10 cellular contexts compared by ENCODE assay signal in genomic region chr17:50130778-50131317, GRCh38. TPM values are rescaled to one million over a fixed set of nuclear protein-coding genes. Genes with fewer than 3 reads are reported as not detected.
A peak's percentile ranks its signal among the peaks of the same experiment; 100 is the strongest.
DNase-seq lines count a peak whose midpoint lies in the region; ATAC-seq lines count a peak whose summit lies in the region.
"Had no signal": no experiment of that assay in that cellular context is flagged by ENCODE, and none has a peak within 500 bp of the region (broad histone marks: within the 10 kb centered on the region; RNA-seq: fewer than 3 reads in every experiment).

No MANE protein-coding gene starts in this region.

- peak overlapping the region; percentile 42 for H3K4me3 Mint-ChIP-seq in activated naive CD4-positive, alpha-beta T cell treated with anti-CD3 and anti-CD28 coated beads, Interleukin-2, amount 10 ng/mL, durations not matched to agents 7 days and 5 days
- H3K4me3 Mint-ChIP-seq in T-helper 2 cell treated with Interferon-gamma antibody and Interleukin-4, amounts not matched to agents 5 μg/mL and 100 μg/mL, for 36 hours, result peak overlapping the region; percentile 48
- peak overlapping the region; percentile 44 for H3K4me3 Mint-ChIP-seq in stimulated activated naive CD8-positive, alpha-beta T cell treated with anti-CD3 and anti-CD28 coated beads, Interleukin-15, Interleukin-2, amounts not matched to agents 100 ng/mL and 50 ng/mL, for 24 hours

- peak overlapping the region; percentile 42 for H3K4me3 ChIP-seq in iPS-15b (ENCODE audit: low read depth, low read length)

- H3K4me1 ChIP-seq in iPS-15b (ENCODE audit: control insufficient read depth, insufficient read depth, low read length), result peaks cover 29% of the 10 kb centered on the region

- CTCF ChIA-PET in activated naive CD4-positive, alpha-beta T cell treated with anti-CD3 and anti-CD28 coated beads, Interleukin-2, amount 10 ng/mL, durations not matched to agents 7 days and 5 days (lab: Charles Lee), result interaction anchor here (1.1 to 3.5 kb wide), 5 partner anchors 11 to 37 kb away, joined by 3 to 10 read pairs (median 5); no protein-coding TSS in a partner anchor

- peaks cover 58% of the 10 kb centered on the region for H3K27me3 Mint-ChIP-seq in activated naive CD4-positive, alpha-beta T cell treated with anti-CD3 and anti-CD28 coated beads, Interleukin-2, amount 10 ng/mL, durations not matched to agents 7 days and 5 days
- H3K27me3 Mint-ChIP-seq in T-helper 2 cell treated with Interferon-gamma antibody and Interleukin-4, amounts not matched to agents 5 μg/mL and 100 μg/mL, for 36 hours (ENCODE audit: low read depth), result peaks cover 31% of the 10 kb centered on the region
- peaks cover 13% of the 10 kb centered on the region for H3K27me3 Mint-ChIP-seq in stimulated activated naive CD8-positive, alpha-beta T cell treated with anti-CD3 and anti-CD28 coated beads, Interleukin-15, Interleukin-2, amounts not matched to agents 100 ng/mL and 50 ng/mL, for 24 hours

- peaks cover 20% of the 10 kb centered on the region for H3K36me3 Mint-ChIP-seq in activated naive CD4-positive, alpha-beta T cell treated with anti-CD3 and anti-CD28 coated beads, Interleukin-2, amount 10 ng/mL, durations not matched to agents 7 days and 5 days
- H3K36me3 Mint-ChIP-seq in T-helper 2 cell treated with Interferon-gamma antibody and Interleukin-4, amounts not matched to agents 5 μg/mL and 100 μg/mL, for 36 hours (ENCODE audit: low read depth), result peaks cover 29% of the 10 kb centered on the region
- H3K36me3 Mint-ChIP-seq in stimulated activated naive CD8-positive, alpha-beta T cell treated with anti-CD3 and anti-CD28 coated beads, Interleukin-15, Interleukin-2, amounts not matched to agents 100 ng/mL and 50 ng/mL, for 24 hours (ENCODE audit: low read depth), result peaks cover 10% of the 10 kb centered on the region

- H3K9ac ChIP-seq in iPS-15b (ENCODE audit: low read depth, low read length), result peak overlapping the region; percentile 3

- ATAC-seq in GM18868 (IDR thresholded peaks at IDR 0.05; ENCODE audit: unreplicated experiment) (no peak), GM19452 (IDR thresholded peaks at IDR 0.05; ENCODE audit: unreplicated experiment) (no peak)

- no peaks in the 10 kb centered on the region for H3K9me3 Mint-ChIP-seq in activated naive CD4-positive, alpha-beta T cell treated with anti-CD3 and anti-CD28 coated beads, Interleukin-2, amount 10 ng/mL, durations not matched to agents 7 days and 5 days
- H3K9me3 Mint-ChIP-seq in T-helper 2 cell treated with Interferon-gamma antibody and Interleukin-4, amounts not matched to agents 5 μg/mL and 100 μg/mL, for 36 hours, result no peaks in the 10 kb centered on the region
- H3K9me3 Mint-ChIP-seq in stimulated activated naive CD8-positive, alpha-beta T cell treated with anti-CD3 and anti-CD28 coated beads, Interleukin-15, Interleukin-2, amounts not matched to agents 100 ng/mL and 50 ng/mL, for 24 hours, result no peaks in the 10 kb centered on the region

- DNase-seq in activated naive CD4-positive, alpha-beta T cell treated with anti-CD3 and anti-CD28 coated beads, Interleukin-2, amount 10 ng/mL, durations not matched to agents 7 days and 5 days, result no peak
- no peak for DNase-seq in activated naive CD4-positive, alpha-beta T cell treated with anti-CD3 and anti-CD28 coated beads, Interleukin-2, amount 50 U/mL, for 16 hours
- no peak for DNase-seq in T-helper 2 cell treated with Interferon-gamma antibody and Interleukin-4, amounts not matched to agents 5 μg/mL and 100 μg/mL, for 36 hours (ENCODE audit: low spot score)
- no peak for DNase-seq in A172 (ENCODE audit: low spot score)
- DNase-seq: Kasumi-1, spleen had no signal

- no peaks in the 10 kb centered on the region for H3K9me3 ChIP-seq in iPS-15b (ENCODE audit: control insufficient read depth, insufficient read depth, low read length)
- H3K9me3 ChIP-seq: spleen had no signal

- peaks cover 37% of the 10 kb centered on the region for H3K4me1 Mint-ChIP-seq in activated naive CD4-positive, alpha-beta T cell treated with anti-CD3 and anti-CD28 coated beads, Interleukin-2, amount 10 ng/mL, durations not matched to agents 7 days and 5 days
- peaks cover 32% of the 10 kb centered on the region for H3K4me1 Mint-ChIP-seq in T-helper 2 cell treated with Interferon-gamma antibody and Interleukin-4, amounts not matched to agents 5 μg/mL and 100 μg/mL, for 36 hours (ENCODE audit: low read depth)
- peaks cover 31% of the 10 kb centered on the region for H3K4me1 Mint-ChIP-seq in stimulated activated naive CD8-positive, alpha-beta T cell treated with anti-CD3 and anti-CD28 coated beads, Interleukin-15, Interleukin-2, amounts not matched to agents 100 ng/mL and 50 ng/mL, for 24 hours (ENCODE audit: low read depth)

- peaks cover 3% of the 10 kb centered on the region for H3K36me3 ChIP-seq in iPS-15b (ENCODE audit: control insufficient read depth, insufficient read depth, low read length)

- peaks cover 8% of the 10 kb centered on the region for H3K27me3 ChIP-seq in iPS-15b (ENCODE audit: control insufficient read depth, insufficient read depth, low read length)

- H3K27ac Mint-ChIP-seq in activated naive CD4-positive, alpha-beta T cell treated with anti-CD3 and anti-CD28 coated beads, Interleukin-2, amount 10 ng/mL, durations not matched to agents 7 days and 5 days, result no peak overlapping the region
- H3K27ac Mint-ChIP-seq in T-helper 2 cell treated with Interferon-gamma antibody and Interleukin-4, amounts not matched to agents 5 μg/mL and 100 μg/mL, for 36 hours, result peak overlapping the region; percentile 31
- H3K27ac Mint-ChIP-seq in stimulated activated naive CD8-positive, alpha-beta T cell treated with anti-CD3 and anti-CD28 coated beads, Interleukin-15, Interleukin-2, amounts not matched to agents 100 ng/mL and 50 ng/mL, for 24 hours, result peak overlapping the region; percentile 24

RNA-seq across cellular contexts. Expression of gene SAMD14, which starts 0.9 kb away (rescaled TPM):
- 0.50 and 0.62 TPM in 2 replicates for total RNA-seq in A172 (2014; rRNA removed; shearing (Covaris generic))

RNA-seq across cellular contexts. Expression of gene PPP1R9B, which starts 19.6 kb away (rescaled TPM):
- 19.1 and 35.5 TPM in 2 replicates for total RNA-seq in A172 (2014; rRNA removed; shearing (Covaris generic))

RNA-seq across cellular contexts. Expression of gene SGCA, which starts 35.0 kb away (rescaled TPM):
- 0.22 and 9.3 TPM in 2 replicates for total RNA-seq in A172 (2014; rRNA removed; shearing (Covaris generic))

RNA-seq across cellular contexts. Expression of gene PDK2, which starts 35.7 kb away (rescaled TPM):
- total RNA-seq in A172 (2014; rRNA removed; shearing (Covaris generic)), result 13.7 and 13.9 TPM in 2 replicates
